Comparison of ENCODE assay signal across 34 cellular contexts in the genomic region with DNA sequence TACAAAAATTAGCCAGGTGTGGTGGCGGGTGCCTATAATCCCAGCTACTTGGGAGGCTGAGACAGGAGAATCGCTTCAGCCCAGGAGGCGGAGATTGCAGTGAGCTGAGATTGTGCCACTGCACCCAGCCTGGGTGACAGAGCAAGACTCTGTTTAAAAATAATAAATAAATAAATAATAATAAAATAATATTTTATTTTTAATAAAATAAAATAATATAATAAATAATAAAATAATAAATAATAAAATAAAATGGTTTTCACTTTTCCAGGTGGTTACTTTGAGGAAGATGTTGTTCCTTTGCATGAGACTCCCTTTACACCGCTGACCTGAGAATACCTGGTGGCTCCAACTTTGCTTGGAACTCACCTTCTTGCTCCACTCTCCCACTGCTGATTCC.
"Had no signal": no experiment of that assay in that cellular context is flagged by ENCODE, and none has a peak within 500 bp of the region (broad histone marks: within the 10 kb centered on the region; RNA-seq: fewer than 3 reads in every experiment).

No MANE protein-coding gene starts in this region.

- H3K9ac ChIP-seq: KMS-11 had no signal

- DNase-seq: Karpas-422, Kasumi-1, MG63, MM.1S, MV-4-11, NCI-H1048, NCI-H1092, NCI-H1092 treated with DMSO at 0.1 percent for 48 hours, NCI-H1105, NCI-H1105 treated with DMSO at 0.1 percent for 48 hours, NCI-H1417, NCI-H1417 treated with DMSO at 0.1 percent for 48 hours, NCI-H1436, NCI-H1436 treated with DMSO at 0.1 percent for 48 hours, NCI-H146, NCI-H1694, NCI-H1694 treated with DMSO at 0.1 percent for 48 hours, NCI-H187, NCI-H187 treated with DMSO at 0.1 percent for 48 hours, NCI-H1930, NCI-H2029, NCI-H2029 treated with DMSO at 0.1 percent for 48 hours, NCI-H2081, NCI-H2081 treated with DMSO at 0.1 percent for 48 hours, NCI-H2107, NCI-H2171, NCI-H2171 treated with DMSO at 0.1 percent for 48 hours, NCI-H2227 treated with DMSO at 0.1 percent for 48 hours, NCI-H226, NCI-H345, NCI-H446, NCI-H446 treated with DMSO at 0.1 percent for 48 hours, NCI-H510A had no signal

- H3K27me3 ChIP-seq: MG63 had no signal

- H3K27ac ChIP-seq: KMS-11 had no signal

- H3K4me3 ChIP-seq: MG63 had no signal

- H3K4me2 ChIP-seq: KMS-11 had no signal
